ENCODE assay signal across 8 cellular contexts in the genomic region with DNA sequence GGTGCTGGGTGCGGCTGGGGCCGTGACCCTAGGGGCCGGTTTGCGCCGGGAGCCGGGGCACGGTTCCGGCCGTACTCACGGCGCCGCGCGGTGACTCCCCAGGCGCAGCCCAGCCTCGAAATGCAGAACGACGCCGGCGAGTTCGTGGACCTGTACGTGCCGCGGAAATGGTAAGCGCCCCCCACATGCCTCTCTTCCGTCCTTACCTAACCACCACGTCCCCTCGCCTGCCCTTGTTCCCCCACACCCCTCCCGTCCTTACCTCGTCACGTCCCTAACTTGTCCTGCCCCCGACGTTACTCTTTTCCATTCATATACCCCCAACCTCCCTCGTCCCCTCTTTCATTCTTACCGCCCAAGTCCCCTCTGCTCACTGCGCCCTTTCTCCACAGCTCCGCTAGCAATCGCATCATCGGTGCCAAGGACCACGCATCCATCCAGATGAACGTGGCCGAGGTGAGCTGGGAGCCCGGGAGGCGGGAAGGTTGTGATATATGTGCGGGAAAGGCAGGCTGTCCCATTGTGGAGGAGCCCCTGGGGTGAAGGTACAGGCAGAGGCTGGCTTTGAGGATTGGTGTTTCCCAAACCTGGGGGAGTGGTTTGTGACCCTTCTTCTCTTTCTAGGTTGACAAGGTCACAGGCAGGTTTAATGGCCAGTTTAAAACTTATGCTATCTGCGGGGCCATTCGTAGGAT. TPM values are rescaled to one million over a fixed set of nuclear protein-coding genes. Genes with fewer than 3 reads are reported as not detected.
DNase-seq lines count a peak whose midpoint lies in the region; ATAC-seq, FAIRE-seq and TF ChIP-seq lines count a peak whose summit lies in the region.

No MANE protein-coding gene starts in this region.

- no peak for DNase-seq in activated CD4-positive, alpha-beta T cell treated with anti-CD3 and anti-CD28 coated beads for 36 hours
- no peak for DNase-seq in activated CD4-positive, alpha-beta T cell treated with anti-CD3 and anti-CD28 coated beads for 48 hours
- DNase-seq in kidney (no peak), GM19240 (ENCODE audit: insufficient read length, low spot score) (no peak), D721Med (ENCODE audit: insufficient read length, low spot score) (no peak), LoVo (ENCODE audit: low spot score) (no peak)

- no peaks in the 10 kb centered on the region for H3K9me3 ChIP-seq in kidney (ENCODE audit: control insufficient read depth in 1 of 2, low read length in 2 of 2)
- H3K9me3 ChIP-seq in thymus (ENCODE audit: control insufficient read depth), result no peaks in the 10 kb centered on the region

- peak overlapping the region; percentile 41 to 91 for H3K9ac ChIP-seq in kidney (ENCODE audit: low read length in 2 of 2)

- no peak for FAIRE-seq in kidney (lab: Jason Lieb, UNC)
- FAIRE-seq in D721Med (lab: Jason Lieb, UNC), result no peak

- H3K36me3 Mint-ChIP-seq in activated CD4-positive, alpha-beta T cell treated with anti-CD3 and anti-CD28 coated beads for 36 hours (ENCODE audit: low read depth), result peaks cover 53% of the 10 kb centered on the region
- H3K36me3 Mint-ChIP-seq in activated T-helper 17 cell treated with anti-CD3 and anti-CD28 coated beads, Interleukin-2, amount 50 U/mL, for 72 hours (ENCODE audit: low read depth), result peaks cover 46% of the 10 kb centered on the region

- no peak for ATAC-seq in activated CD4-positive, alpha-beta T cell treated with anti-CD3 and anti-CD28 coated beads for 36 hours
- ATAC-seq in activated T-helper 17 cell treated with anti-CD3 and anti-CD28 coated beads, Interleukin-2, amount 50 U/mL, for 72 hours (replicated peaks), result no peak

- H3K27ac Mint-ChIP-seq in activated CD4-positive, alpha-beta T cell treated with anti-CD3 and anti-CD28 coated beads for 36 hours, result peak overlapping the region; percentile 91
- peak overlapping the region; percentile 94 for H3K27ac Mint-ChIP-seq in activated T-helper 17 cell treated with anti-CD3 and anti-CD28 coated beads, Interleukin-2, amount 50 U/mL, for 72 hours

- no peaks in the 10 kb centered on the region for H3K27me3 ChIP-seq in thymus (ENCODE audit: control insufficient read depth, insufficient read depth)

- H3K27me3 Mint-ChIP-seq in activated CD4-positive, alpha-beta T cell treated with anti-CD3 and anti-CD28 coated beads for 36 hours, result no peaks in the 10 kb centered on the region
- H3K27me3 Mint-ChIP-seq in activated T-helper 17 cell treated with anti-CD3 and anti-CD28 coated beads, Interleukin-2, amount 50 U/mL, for 72 hours, result no peaks in the 10 kb centered on the region

- 4% methylated on average over 47 of the region's 47 CpGs for WGBS in thymus

- peak overlapping the region; percentile 93 for H3K4me3 Mint-ChIP-seq in activated CD4-positive, alpha-beta T cell treated with anti-CD3 and anti-CD28 coated beads for 36 hours
- H3K4me3 Mint-ChIP-seq in activated T-helper 17 cell treated with anti-CD3 and anti-CD28 coated beads, Interleukin-2, amount 50 U/mL, for 72 hours, result peak overlapping the region; percentile 95

- H3K4me1 Mint-ChIP-seq in activated CD4-positive, alpha-beta T cell treated with anti-CD3 and anti-CD28 coated beads for 36 hours, result peaks cover 42% of the 10 kb centered on the region
- H3K4me1 Mint-ChIP-seq in activated T-helper 17 cell treated with anti-CD3 and anti-CD28 coated beads, Interleukin-2, amount 50 U/mL, for 72 hours, result peaks cover 14% of the 10 kb centered on the region

- H3K4me3 ChIP-seq in kidney (ENCODE audit: low read length in 2 of 2) (peak overlapping the region; percentile 80 to 86), thymus (ENCODE audit: low read length) (peak overlapping the region; percentile 60)

- POLR2A ChIA-PET in activated CD4-positive, alpha-beta T cell treated with anti-CD3 and anti-CD28 coated beads for 36 hours (lab: Charles Lee), result no interaction called here

- CTCF ChIA-PET in activated CD4-positive, alpha-beta T cell treated with anti-CD3 and anti-CD28 coated beads for 36 hours (lab: Charles Lee), result interaction anchor here (1.1 to 1.4 kb wide), 2 partner anchors 19 to 23 kb away, joined by 3 to 5 read pairs; no protein-coding TSS in a partner anchor

- H3K9me3 Mint-ChIP-seq in activated CD4-positive, alpha-beta T cell treated with anti-CD3 and anti-CD28 coated beads for 36 hours (ENCODE audit: low read depth), result no peaks in the 10 kb centered on the region
- H3K9me3 Mint-ChIP-seq in activated T-helper 17 cell treated with anti-CD3 and anti-CD28 coated beads, Interleukin-2, amount 50 U/mL, for 72 hours, result no peaks in the 10 kb centered on the region

- H3K36me3 ChIP-seq in kidney (ENCODE audit: control insufficient read depth in 1 of 2, insufficient read depth in 2 of 2, low read length in 2 of 2) (peaks cover 5 to 12% of the 10 kb centered on the region in 2 donors), thymus (ENCODE audit: control insufficient read depth, insufficient read depth) (peaks cover 23% of the 10 kb centered on the region)

- TF ChIP-seq CTCF in kidney (IDR thresholded peaks at IDR 0.05; ENCODE audit: borderline replicate concordance, extremely low read depth, insufficient read depth) (no peak), D721Med (IDR thresholded peaks at IDR 0.05; ENCODE audit: insufficient read depth, missing control alignments) (no peak)

- H3K4me1 ChIP-seq in kidney (ENCODE audit: control insufficient read depth in 1 of 2, insufficient read depth in 1 of 2, low read depth in 1 of 2, low read length in 2 of 2), result peaks cover 16% of the 10 kb centered on the region in 2 donors
- H3K4me1 ChIP-seq in thymus (ENCODE audit: control insufficient read depth, insufficient read depth, low read length), result peaks cover 12% of the 10 kb centered on the region

- H3K27ac ChIP-seq in kidney (ENCODE audit: low read depth in 2 of 2, low read length in 2 of 2) (peak overlapping the region; percentile 51 to 93), thymus (ENCODE audit: low read depth) (peak overlapping the region; percentile 54)

- intact Hi-C loops in activated CD4-positive, alpha-beta T cell treated with anti-CD3 and anti-CD28 coated beads for 36 hours (cut with DNase I, micrococcal nuclease), result loop anchor here (1.0 to 10.0 kb wide), 14 partner anchors 20 to 830 kb away; a partner anchor contains a TSS
- intact Hi-C loops in kidney (cut with DNase I), result no loop called here

RNA-seq across cellular contexts. Expression of a gene that starts 0.5 kb away (rescaled TPM):
- total RNA-seq in activated CD4-positive, alpha-beta T cell treated with anti-CD3 and anti-CD28 coated beads for 36 hours, result 1,000 to 10,000 TPM; 1,051 to 2,439 TPM
- total RNA-seq in activated T-helper 17 cell treated with anti-CD3 and anti-CD28 coated beads, Interleukin-2, amount 50 U/mL, for 72 hours, result 1,000 to 10,000 TPM; 2,323 to 2,749 TPM
- total RNA-seq in kidney, result 1,221 TPM
- 2,336 TPM for polyA plus RNA-seq in kidney (ENCODE audit: insufficient read depth, low read depth, low replicate concordance)
- 6,072 TPM for polyA plus RNA-seq in thymus

RNA-seq across cellular contexts. Expression of a gene that starts 19.7 kb away (rescaled TPM):
- total RNA-seq in activated CD4-positive, alpha-beta T cell treated with anti-CD3 and anti-CD28 coated beads for 36 hours, result 1 to 10 TPM; 6.4 to 7.6 TPM
- total RNA-seq in activated T-helper 17 cell treated with anti-CD3 and anti-CD28 coated beads, Interleukin-2, amount 50 U/mL, for 72 hours, result 1 to 10 TPM; 6.8 to 6.9 TPM
- 4.5 TPM for total RNA-seq in kidney
- polyA plus RNA-seq in kidney (ENCODE audit: insufficient read depth, low read depth, low replicate concordance) (2.0 TPM), thymus (3.5 TPM)

RNA-seq across cellular contexts. Expression of a gene that starts 20.3 kb away (rescaled TPM):
- 1 to 10 TPM in 1 of 2 experiments, under 1 TPM in 1; 0.72 to 1.0 TPM for total RNA-seq in activated CD4-positive, alpha-beta T cell treated with anti-CD3 and anti-CD28 coated beads for 36 hours
- under 1 TPM; 0.29 to 0.39 TPM for total RNA-seq in activated T-helper 17 cell treated with anti-CD3 and anti-CD28 coated beads, Interleukin-2, amount 50 U/mL, for 72 hours
- total RNA-seq in kidney, result 342 TPM
- polyA plus RNA-seq in kidney (ENCODE audit: insufficient read depth, low read depth, low replicate concordance), result 94.0 TPM
- polyA plus RNA-seq in thymus, result 155 TPM

RNA-seq across cellular contexts. Expression of a gene that starts 40.0 kb away (rescaled TPM):
- total RNA-seq in activated CD4-positive, alpha-beta T cell treated with anti-CD3 and anti-CD28 coated beads for 36 hours, result not detected
- not detected for total RNA-seq in activated T-helper 17 cell treated with anti-CD3 and anti-CD28 coated beads, Interleukin-2, amount 50 U/mL, for 72 hours
- total RNA-seq in kidney, result 0.13 TPM
- polyA plus RNA-seq in kidney (ENCODE audit: insufficient read depth, low read depth, low replicate concordance) (1.5 TPM), thymus (0.64 TPM)

Comparison
In these comparisons a context has a peak if more than half of its experiments do, and no peak if none do; other contexts are left out.
1. RNA of a gene that starts 20.3 kb away (total RNA-seq): 342 TPM in kidney (single experiment); 0.72 to 1.0 TPM in activated CD4-positive, alpha-beta T cell treated with anti-CD3 and anti-CD28 coated beads for 36 hours and 0.29 to 0.39 TPM in activated T-helper 17 cell treated with anti-CD3 and anti-CD28 coated beads, Interleukin-2, amount 50 U/mL, for 72 hours; every median in the first group is over 100 times any median in the second.